13 cellular contexts compared by ENCODE assay signal in the genomic region with DNA sequence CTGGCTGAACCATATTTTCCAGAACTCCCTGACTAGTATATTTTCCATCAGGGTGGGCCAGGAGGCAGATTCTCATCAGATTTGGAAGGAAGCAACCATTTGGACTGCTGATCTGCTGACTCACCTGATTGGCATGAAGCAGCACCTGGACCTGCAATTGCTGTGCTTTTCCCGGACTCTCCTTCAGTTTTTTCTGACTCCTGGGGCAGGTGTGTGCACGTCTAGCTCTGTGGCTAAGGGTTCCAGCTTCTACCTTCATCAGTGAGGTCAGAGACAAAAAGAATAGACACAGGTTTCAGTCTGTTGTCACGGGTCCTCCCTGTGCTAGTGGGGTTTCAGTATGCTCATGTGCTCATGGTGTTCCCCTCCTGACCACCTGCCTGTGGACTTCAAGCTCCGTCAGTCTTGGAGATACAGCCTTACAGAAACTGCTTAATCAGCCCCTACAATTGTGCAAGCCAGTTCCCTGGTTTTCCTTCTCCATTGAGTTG. TPM values are rescaled to one million over a fixed set of nuclear protein-coding genes. Genes with fewer than 3 reads are reported as not detected.
DNase-seq lines count a peak whose midpoint lies in the region; ATAC-seq and FAIRE-seq lines count a peak whose summit lies in the region.
"Had no signal": no experiment of that assay in that cellular context is flagged by ENCODE, and none has a peak within 500 bp of the region (broad histone marks: within the 10 kb centered on the region; RNA-seq: fewer than 3 reads in every experiment).

No MANE protein-coding gene starts in this region.

- H3K9me3 ChIP-seq in small intestine (ENCODE audit: control insufficient read depth, low read depth), result no peaks in the 10 kb centered on the region

- no peaks in the 10 kb centered on the region for H3K4me1 ChIP-seq in small intestine (ENCODE audit: control insufficient read depth in 2 of 2, insufficient read depth in 1 of 2, low read depth in 1 of 2, low read length in 1 of 2)

- DNase-seq in T47D (ENCODE audit: low read depth in 1 of 2, low spot score in 1 of 2), result peak; percentile 40 to 55
- peak; percentile 43 for DNase-seq in small intestine
- DNase-seq in KG1 (lab: John Stamatoyannopoulos, UW), result no peak
- no peak for DNase-seq in stimulated activated CD4-positive, alpha-beta T cell treated with anti-CD3 and anti-CD28 coated beads, Interleukin-15, amount 100 ng/mL, for 24 hours
- DNase-seq in OCI-M2 (lab: John Stamatoyannopoulos, UW; ENCODE audit: unreplicated experiment), result no peak
- DNase-seq: activated CD8-positive, alpha-beta T cell treated with anti-CD3 and anti-CD28 coated beads for 36 hours; NCI-H1436 treated with DMSO at 0.1 percent for 48 hours; SHP77 treated with DMSO at 0.1 percent for 48 hours had no signal

- peak overlapping the region in 1 of 2 donors; percentile 11 for H3K27ac ChIP-seq in small intestine (ENCODE audit: low read depth in 1 of 2, low read length in 1 of 2)

- no peak for FAIRE-seq in small intestine (lab: Jason Lieb, UNC)
- FAIRE-seq: astrocyte, G401.6 had no signal

- ATAC-seq in GM19463 (IDR thresholded peaks at IDR 0.05; ENCODE audit: unreplicated experiment) (peak; percentile 52), HG03342 (IDR thresholded peaks at IDR 0.05; ENCODE audit: unreplicated experiment) (peak; percentile 36)
- ATAC-seq: activated CD8-positive, alpha-beta T cell treated with anti-CD3 and anti-CD28 coated beads for 36 hours; left colon had no signal

- peaks cover 5 to 6% of the 10 kb centered on the region in 2 donors for H3K36me3 ChIP-seq in small intestine (ENCODE audit: control insufficient read depth in 2 of 2, insufficient read depth in 2 of 2, low read length in 2 of 2)

- in situ Hi-C loops in T47D (cut with HindIII; ENCODE audit: low pct_unique_long_range_greater_than_20kb, low sequenced_read_pairs), result no loop called here

- 21 to 52% (median 40%) methylated on average over 4 of the region's 4 CpGs for WGBS in small intestine, 3 donors

- H3K27me3 ChIP-seq in small intestine (ENCODE audit: control insufficient read depth in 2 of 2, insufficient read depth in 2 of 2, low read length in 2 of 2), result no peaks in the 10 kb centered on the region

- H3K4me3 ChIP-seq in small intestine (ENCODE audit: low read depth in 1 of 2, low read length in 2 of 2), result no peak overlapping the region

RNA-seq across cellular contexts. Expression of a gene that starts 31.5 kb away (rescaled TPM):
- polyA plus RNA-seq in small intestine, result 10 to 100 TPM; 28.9 to 35.3 (median 34.9) TPM

Comparison
In these comparisons a context has a peak if more than half of its experiments do, and no peak if none do; other contexts are left out.
1. DNase-seq: peak in T47D (2 of 2) and small intestine (single experiment); none in KG1 (single experiment), stimulated activated CD4-positive, alpha-beta T cell treated with anti-CD3 and anti-CD28 coated beads, Interleukin-15, amount 100 ng/mL, for 24 hours (single experiment) and OCI-M2 (single experiment).